In the genomic region with DNA sequence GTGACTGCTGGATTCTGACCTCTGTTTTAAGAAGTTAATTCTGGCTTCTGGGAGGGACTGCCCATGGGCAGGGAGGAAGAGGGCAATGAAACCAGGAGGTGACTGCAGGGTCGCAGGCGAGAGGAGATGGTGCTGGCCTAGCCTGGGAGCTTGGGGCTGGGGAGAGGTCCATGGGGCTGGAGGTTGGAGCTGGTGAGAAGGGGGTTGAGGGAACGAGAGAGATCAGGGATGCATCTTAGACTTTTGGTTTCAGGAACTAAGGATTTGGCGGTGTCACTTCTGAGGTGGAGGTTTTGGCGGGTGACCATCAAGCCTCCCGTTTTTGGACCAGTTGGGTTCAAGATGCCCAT, we compare ENCODE assay signal across 17 cellular contexts.
A peak's percentile ranks its signal among the peaks of the same experiment; 100 is the strongest.
DNase-seq lines count a peak whose midpoint lies in the region; FAIRE-seq and TF ChIP-seq lines count a peak whose summit lies in the region.
"Had no signal": no experiment of that assay in that cellular context is flagged by ENCODE, and none has a peak within 500 bp of the region (broad histone marks: within the 10 kb centered on the region; RNA-seq: fewer than 3 reads in every experiment).

No MANE protein-coding gene starts in this region.

- no peak for TF ChIP-seq EP300 in stomach (IDR thresholded peaks at IDR 0.05)

- POLR2A ChIA-PET in Caco-2 (lab: Charles Lee), result no interaction called here

- peaks cover 19% of the 10 kb centered on the region for H3K36me3 Mint-ChIP-seq in Caco-2 (ENCODE audit: insufficient read depth, unreplicated experiment)
- H3K36me3 Mint-ChIP-seq in chondrocyte (ENCODE audit: low read depth), result no peaks in the 10 kb centered on the region
- H3K36me3 Mint-ChIP-seq in mesothelial cell of epicardium, result peaks cover 13% of the 10 kb centered on the region
- H3K36me3 Mint-ChIP-seq: activated CD8-positive, alpha-beta memory T cell treated with anti-CD3 and anti-CD28 coated beads, Interleukin-2, amount 10 ng/mL, durations not matched to agents 7 days and 5 days had no signal

- H3K4me1 Mint-ChIP-seq in Caco-2 (ENCODE audit: low read depth, unreplicated experiment) (no peaks in the 10 kb centered on the region), chondrocyte (ENCODE audit: low read depth) (peaks cover 66% of the 10 kb centered on the region), mesothelial cell of epicardium (peaks cover 50% of the 10 kb centered on the region)

- FAIRE-seq in kidney (lab: Jason Lieb, UNC), result no peak

- DNase-seq in Caco-2, result no peak
- no peak for DNase-seq in chondrocyte (ENCODE audit: low spot score)
- no peak for DNase-seq in mesothelial cell of epicardium (ENCODE audit: low spot score in 2 of 2, unreplicated experiment in 2 of 2)
- DNase-seq in stomach, result no peak
- no peak for DNase-seq in kidney
- DNase-seq in LoVo (ENCODE audit: low spot score), result no peak
- no peak for DNase-seq in AG08395 (ENCODE audit: low spot score)
- no peak for DNase-seq in COR-L47 (lab: John Stamatoyannopoulos, UW)
- DNase-seq: activated CD4-positive, alpha-beta T cell treated with anti-CD3 and anti-CD28 coated beads, Interleukin-2, amount 10 ng/mL, durations not matched to agents 24 days and 14 days; activated CD8-positive, alpha-beta memory T cell treated with anti-CD3 and anti-CD28 coated beads, Interleukin-2, amount 10 ng/mL, durations not matched to agents 7 days and 5 days; amniotic stem cell; effector CD8-positive, alpha-beta T cell; midbrain; NCI-H187; SHP77; SW 1271 had no signal

- CTCF ChIA-PET in Caco-2 (lab: Charles Lee), result no interaction called here

- no peaks in the 10 kb centered on the region; the same call in 1 of the 2 replicates for H3K36me3 ChIP-seq in Caco-2 (ENCODE audit: control insufficient read depth, insufficient read depth, low read length)
- H3K36me3 ChIP-seq in stomach, result no peaks in the 10 kb centered on the region
- H3K36me3 ChIP-seq in kidney (ENCODE audit: control insufficient read depth in 1 of 2, insufficient read depth in 2 of 2, low read length in 2 of 2), result no peaks in the 10 kb centered on the region
- H3K36me3 ChIP-seq: neutrophil had no signal

- WGBS in stomach, 5 donors, result 85 to 92% (median 87%) methylated on average over 6 of the region's 6 CpGs

- no peak overlapping the region for H3K4me3 Mint-ChIP-seq in Caco-2 (ENCODE audit: unreplicated experiment)
- peak overlapping the region; percentile 52 for H3K4me3 Mint-ChIP-seq in chondrocyte (ENCODE audit: unreplicated experiment)
- no peak overlapping the region for H3K4me3 Mint-ChIP-seq in mesothelial cell of epicardium
- H3K4me3 Mint-ChIP-seq: activated CD4-positive, alpha-beta T cell treated with anti-CD3 and anti-CD28 coated beads, Interleukin-2, amount 10 ng/mL, durations not matched to agents 24 days and 14 days; activated CD8-positive, alpha-beta memory T cell treated with anti-CD3 and anti-CD28 coated beads, Interleukin-2, amount 10 ng/mL, durations not matched to agents 7 days and 5 days had no signal

- peaks cover 8% of the 10 kb centered on the region; the same call in 1 of the 2 replicates for H3K4me1 ChIP-seq in Caco-2
- peaks cover 24 to 88% (median 61%) of the 10 kb centered on the region in 4 donors for H3K4me1 ChIP-seq in stomach
- H3K4me1 ChIP-seq in kidney (ENCODE audit: control insufficient read depth in 1 of 2, insufficient read depth in 1 of 2, low read depth in 1 of 2, low read length in 2 of 2), result peaks cover 0 to 6% of the 10 kb centered on the region in 2 donors

- no peak for TF ChIP-seq POLR2A in stomach (IDR thresholded peaks at IDR 0.05)

- H3K27ac Mint-ChIP-seq in Caco-2 (ENCODE audit: unreplicated experiment), result peak overlapping the region; percentile 7
- peak overlapping the region; percentile 68 for H3K27ac Mint-ChIP-seq in chondrocyte (ENCODE audit: unreplicated experiment)
- peak overlapping the region; percentile 86 for H3K27ac Mint-ChIP-seq in mesothelial cell of epicardium
- H3K27ac Mint-ChIP-seq: activated CD4-positive, alpha-beta T cell treated with anti-CD3 and anti-CD28 coated beads, Interleukin-2, amount 10 ng/mL, durations not matched to agents 24 days and 14 days; activated CD8-positive, alpha-beta memory T cell treated with anti-CD3 and anti-CD28 coated beads, Interleukin-2, amount 10 ng/mL, durations not matched to agents 7 days and 5 days had no signal

- no peak for TF ChIP-seq CTCF in Caco-2 (IDR thresholded peaks at IDR 0.05; ENCODE audit: insufficient read depth in 1 of 2, low read depth in 1 of 2, low read length in 1 of 2, severe bottlenecking in 1 of 2, unreplicated experiment in 1 of 2)
- TF ChIP-seq CTCF in chondrocyte (IDR thresholded peaks at IDR 0.05), result no peak
- TF ChIP-seq CTCF in mesothelial cell of epicardium (IDR thresholded peaks at IDR 0.05; ENCODE audit: unreplicated experiment), result no peak
- TF ChIP-seq CTCF in stomach (IDR thresholded peaks at IDR 0.05), result no peak
- no peak for TF ChIP-seq CTCF in kidney (IDR thresholded peaks at IDR 0.05; ENCODE audit: borderline replicate concordance, extremely low read depth, insufficient read depth)

- no peaks in the 10 kb centered on the region for H3K27me3 Mint-ChIP-seq in Caco-2 (ENCODE audit: insufficient read depth, unreplicated experiment)
- no peaks in the 10 kb centered on the region for H3K27me3 Mint-ChIP-seq in chondrocyte (ENCODE audit: low read depth)
- no peaks in the 10 kb centered on the region for H3K27me3 Mint-ChIP-seq in mesothelial cell of epicardium (ENCODE audit: low read depth)
- H3K27me3 Mint-ChIP-seq: activated CD4-positive, alpha-beta T cell treated with anti-CD3 and anti-CD28 coated beads, Interleukin-2, amount 10 ng/mL, durations not matched to agents 24 days and 14 days; activated CD8-positive, alpha-beta memory T cell treated with anti-CD3 and anti-CD28 coated beads, Interleukin-2, amount 10 ng/mL, durations not matched to agents 7 days and 5 days had no signal

- H3K9me3 ChIP-seq in Caco-2 (no peaks in the 10 kb centered on the region), stomach (no peaks in the 10 kb centered on the region), kidney (ENCODE audit: control insufficient read depth in 1 of 2, low read length in 2 of 2) (no peaks in the 10 kb centered on the region)
- H3K9me3 ChIP-seq: neutrophil had no signal

- no peak overlapping the region for H3K9ac ChIP-seq in kidney (ENCODE audit: low read length in 2 of 2)

- H3K27ac ChIP-seq in stomach, result peak overlapping the region in 4 of 5 donors; percentile 54 to 83 (median 74)
- no peak overlapping the region for H3K27ac ChIP-seq in kidney (ENCODE audit: low read depth in 2 of 2, low read length in 2 of 2)
- H3K27ac ChIP-seq: neutrophil had no signal

- intact Hi-C loops in Caco-2 (cut with micrococcal nuclease; ENCODE audit: unreplicated experiment) (no loop called here), stomach (cut with DNase I; ENCODE audit: low total_unique reads) (no loop called here), kidney (cut with DNase I) (no loop called here)

- H3K9me3 Mint-ChIP-seq in Caco-2 (ENCODE audit: unreplicated experiment), result no peaks in the 10 kb centered on the region
- H3K9me3 Mint-ChIP-seq in chondrocyte (ENCODE audit: low read depth), result no peaks in the 10 kb centered on the region
- H3K9me3 Mint-ChIP-seq in mesothelial cell of epicardium, result no peaks in the 10 kb centered on the region
- H3K9me3 Mint-ChIP-seq: activated CD4-positive, alpha-beta T cell treated with anti-CD3 and anti-CD28 coated beads, Interleukin-2, amount 10 ng/mL, durations not matched to agents 24 days and 14 days had no signal

- no TSS peak for BruUV-seq in Caco-2 (replicated peaks; lab: Mats Ljungman, UMichigan)

- H3K4me3 ChIP-seq in Caco-2 (ENCODE audit: low read depth, low read length), result no peak overlapping the region
- H3K4me3 ChIP-seq in stomach, result peak overlapping the region in 1 of 4 donors; percentile 7
- no peak overlapping the region for H3K4me3 ChIP-seq in kidney (ENCODE audit: low read length in 2 of 2)

- H3K27me3 ChIP-seq in Caco-2 (replicated peaks; ENCODE audit: control insufficient read depth, insufficient read depth, low read length) (no peaks in the 10 kb centered on the region), stomach (no peaks in the 10 kb centered on the region)

Comparison
In these comparisons a context has a peak if more than half of its experiments do, and no peak if none do; other contexts are left out.
1. H3K27ac Mint-ChIP-seq: peak in every context shown above with its lines; median percentile 86 in mesothelial cell of epicardium; 68 in chondrocyte; 7 in Caco-2.
2. H3K27ac ChIP-seq: peak in stomach (4 of 5); none in kidney (0 of 2).